In genomic region chr13:106496072-106496997, GRCh38 we compare ENCODE assay signal across 11 cellular contexts. TPM values are rescaled to one million over a fixed set of nuclear protein-coding genes. Genes with fewer than 3 reads are reported as not detected.
DNase-seq lines count a peak whose midpoint lies in the region; ATAC-seq, FAIRE-seq and TF ChIP-seq lines count a peak whose summit lies in the region.
"Had no signal": no experiment of that assay in that cellular context is flagged by ENCODE, and none has a peak within 500 bp of the region (broad histone marks: within the 10 kb centered on the region; RNA-seq: fewer than 3 reads in every experiment).

No MANE protein-coding gene starts in this region.

- H3K4me1 Mint-ChIP-seq in activated T-cell treated with anti-CD3 and anti-CD28 coated beads, Interleukin-2, amount 50 U/mL, for 72 hours (ENCODE audit: low read depth): peaks cover 18% of the 10 kb centered on the region
- H3K4me1 Mint-ChIP-seq in chondrocyte (ENCODE audit: low read depth): peaks cover 49% of the 10 kb centered on the region

- WGBS in sigmoid colon, 2 donors: 18 to 40% methylated on average over 6 of the region's 6 CpGs

- no peaks in the 10 kb centered on the region for H3K9me3 ChIP-seq in sigmoid colon

- peak; percentile 87 for FAIRE-seq in H54 (lab: Jason Lieb, UNC)

- no peak overlapping the region for H3K4me3 Mint-ChIP-seq in activated T-cell treated with anti-CD3 and anti-CD28 coated beads, Interleukin-2, amount 50 U/mL, for 72 hours
- no peak overlapping the region for H3K4me3 Mint-ChIP-seq in chondrocyte (ENCODE audit: unreplicated experiment)
- H3K4me3 Mint-ChIP-seq: activated naive CD8-positive, alpha-beta T cell treated with anti-CD3 and anti-CD28 coated beads, Interleukin-2, amount 10 ng/mL, durations not matched to agents 7 days and 5 days; CD8-positive, alpha-beta T cell had no signal

- no peaks in the 10 kb centered on the region for H3K9me3 Mint-ChIP-seq in activated T-cell treated with anti-CD3 and anti-CD28 coated beads, Interleukin-2, amount 50 U/mL, for 72 hours
- H3K9me3 Mint-ChIP-seq in chondrocyte (ENCODE audit: low read depth): no peaks in the 10 kb centered on the region
- H3K9me3 Mint-ChIP-seq: activated naive CD8-positive, alpha-beta T cell treated with anti-CD3 and anti-CD28 coated beads, Interleukin-2, amount 10 ng/mL, durations not matched to agents 7 days and 5 days; CD8-positive, alpha-beta T cell had no signal

- TF ChIP-seq POLR2A in H54 (IDR thresholded peaks at IDR 0.05; ENCODE audit: low read depth, low read length) (no peak), sigmoid colon (IDR thresholded peaks at IDR 0.05) (no peak)

- peaks cover 75% of the 10 kb centered on the region for H3K27me3 Mint-ChIP-seq in activated T-cell treated with anti-CD3 and anti-CD28 coated beads, Interleukin-2, amount 50 U/mL, for 72 hours (ENCODE audit: low read depth)
- no peaks in the 10 kb centered on the region for H3K27me3 Mint-ChIP-seq in chondrocyte (ENCODE audit: low read depth)

- TF ChIP-seq CTCF in sigmoid colon (IDR thresholded peaks at IDR 0.05) (no peak), chondrocyte (IDR thresholded peaks at IDR 0.05) (no peak)

- no peak for TF ChIP-seq EP300 in sigmoid colon (IDR thresholded peaks at IDR 0.05)

- H3K27ac ChIP-seq in sigmoid colon: peak overlapping the region; percentile 50 to 75 (median 71)

- H3K4me1 ChIP-seq in sigmoid colon: peaks cover 0 to 66% (median 56%) of the 10 kb centered on the region in 4 donors

- no peak overlapping the region for H3K27ac Mint-ChIP-seq in activated T-cell treated with anti-CD3 and anti-CD28 coated beads, Interleukin-2, amount 50 U/mL, for 72 hours
- no peak overlapping the region for H3K27ac Mint-ChIP-seq in chondrocyte (ENCODE audit: unreplicated experiment)
- H3K27ac Mint-ChIP-seq: activated naive CD8-positive, alpha-beta T cell treated with anti-CD3 and anti-CD28 coated beads, Interleukin-2, amount 10 ng/mL, durations not matched to agents 7 days and 5 days; CD8-positive, alpha-beta T cell had no signal

- no peak overlapping the region for H3K4me3 ChIP-seq in sigmoid colon

- no peaks in the 10 kb centered on the region for H3K27me3 ChIP-seq in sigmoid colon

- no peak for ATAC-seq in GM19397 (IDR thresholded peaks at IDR 0.05; ENCODE audit: unreplicated experiment)
- no peak for ATAC-seq in HG02852 (IDR thresholded peaks at IDR 0.05; ENCODE audit: unreplicated experiment)
- ATAC-seq in activated T-cell treated with anti-CD3 and anti-CD28 coated beads, Interleukin-2, amount 50 U/mL, for 72 hours (replicated peaks in 1 of 2): no peak
- ATAC-seq: CD8-positive, alpha-beta T cell had no signal

- DNase-seq in H54 (ENCODE audit: insufficient read length, low spot score) (no peak), NCI-H748 (lab: John Stamatoyannopoulos, UW; ENCODE audit: unreplicated experiment) (peak; percentile 81), glomerular endothelial cell (ENCODE audit: extremely low read depth, low read depth, low spot score) (peak; percentile 96), sigmoid colon (no peak), chondrocyte (ENCODE audit: low spot score) (no peak)
- DNase-seq in activated T-cell treated with anti-CD3 and anti-CD28 coated beads, Interleukin-2, amount 50 U/mL, for 72 hours: no peak
- DNase-seq: activated CD4-positive, alpha-beta T cell treated with anti-CD3 and anti-CD28 coated beads for 48 hours; activated naive CD8-positive, alpha-beta T cell treated with anti-CD3 and anti-CD28 coated beads, Interleukin-2, amount 10 ng/mL, durations not matched to agents 7 days and 5 days; CD8-positive, alpha-beta T cell had no signal

- H3K36me3 ChIP-seq in sigmoid colon: peaks cover 0 to 27% (median 12%) of the 10 kb centered on the region in 4 donors

- no peaks in the 10 kb centered on the region for H3K36me3 Mint-ChIP-seq in activated T-cell treated with anti-CD3 and anti-CD28 coated beads, Interleukin-2, amount 50 U/mL, for 72 hours (ENCODE audit: insufficient read depth in 2 of 2)
- H3K36me3 Mint-ChIP-seq in chondrocyte (ENCODE audit: low read depth): peaks cover 22% of the 10 kb centered on the region
- H3K36me3 Mint-ChIP-seq: activated naive CD8-positive, alpha-beta T cell treated with anti-CD3 and anti-CD28 coated beads, Interleukin-2, amount 10 ng/mL, durations not matched to agents 7 days and 5 days; CD8-positive, alpha-beta T cell had no signal

- intact Hi-C loops in sigmoid colon (cut with DNase I): no loop called here

RNA-seq across cellular contexts. Expression of gene EFNB2, which starts 39.1 kb away (rescaled TPM):
- 62.0 and 164 TPM in 2 replicates for total RNA-seq in glomerular endothelial cell
- total RNA-seq in sigmoid colon: 10 to 100 TPM in 3 of 4 donors, 1 to 10 TPM in 1; 7.2 to 15.0 (median 11.6) TPM
- 10 to 100 TPM in 2 of 3 donors, 1 to 10 TPM in 1; 9.6 to 36.1 (median 13.4) TPM for polyA plus RNA-seq in sigmoid colon
- total RNA-seq in activated T-cell treated with anti-CD3 and anti-CD28 coated beads, Interleukin-2, amount 50 U/mL, for 72 hours: under 1 TPM; 0.23 to 0.24 TPM
- total RNA-seq in chondrocyte: 36.6 to 54.2 TPM (median 37.1 TPM) in 3 replicates

Comparison
In these comparisons a context has a peak if more than half of its experiments do, and no peak if none do; other contexts are left out.
1. DNase-seq: peak in NCI-H748 (single experiment) and glomerular endothelial cell (single experiment); none in H54 (single experiment), sigmoid colon (single experiment), activated T-cell treated with anti-CD3 and anti-CD28 coated beads, Interleukin-2, amount 50 U/mL, for 72 hours (0 of 2) and chondrocyte (single experiment).
2. RNA of gene EFNB2, which starts 39.1 kb away (total RNA-seq): 62.0 to 164 TPM in glomerular endothelial cell, 36.6 to 54.2 TPM in chondrocyte and 7.2 to 15.0 TPM in sigmoid colon; 0.23 to 0.24 TPM in activated T-cell treated with anti-CD3 and anti-CD28 coated beads, Interleukin-2, amount 50 U/mL, for 72 hours; every median in the first group is over 4 times any median in the second.